ENCODE assay signal across 9 cellular contexts in genomic region chr5:80481019-80481893, GRCh38. TPM values are rescaled to one million over a fixed set of nuclear protein-coding genes. Genes with fewer than 3 reads are reported as not detected.
DNase-seq lines count a peak whose midpoint lies in the region; ATAC-seq and TF ChIP-seq lines count a peak whose summit lies in the region.
"Had no signal": no experiment of that assay in that cellular context is flagged by ENCODE, and none has a peak within 500 bp of the region (broad histone marks: within the 10 kb centered on the region; RNA-seq: fewer than 3 reads in every experiment).

No MANE protein-coding gene starts in this region.

- no peak overlapping the region for H3K4me3 Mint-ChIP-seq in T-helper 17 cell
- H3K4me3 Mint-ChIP-seq: T-helper 1 cell treated with Interleukin-12 subunit alpha and Interleukin-12 subunit beta and Interleukin-4 antibody, amounts not matched to agents 30 μg/mL and 1 μg/mL, for 36 hours had no signal

- peak; percentile 16 for DNase-seq in COLO668 (lab: John Stamatoyannopoulos, UW; ENCODE audit: unreplicated experiment)
- peak; percentile 16 for DNase-seq in GM19238 (ENCODE audit: insufficient read length, low spot score)
- no peak for DNase-seq in T-helper 17 cell
- no peak for DNase-seq in epithelial cell of proximal tubule (ENCODE audit: low read depth)
- DNase-seq in osteoblast (ENCODE audit: insufficient read length, low spot score, missing footprints) = peak; percentile 51
- DNase-seq in stimulated activated naive CD4-positive, alpha-beta T cell treated with Interleukin-2 at 50 U/mL for 16 hours (lab: John Stamatoyannopoulos, UW) = no peak

- H3K27me3 Mint-ChIP-seq in T-helper 17 cell = no peaks in the 10 kb centered on the region

- TF ChIP-seq CTCF in Loucy (conservative IDR thresholded peaks at IDR 0.05; ENCODE audit: low read length) = peak; percentile 92
- TF ChIP-seq CTCF in epithelial cell of proximal tubule (conservative IDR thresholded peaks at IDR 0.05; ENCODE audit: low read depth, low read length) = peak; percentile 96
- TF ChIP-seq CTCF in osteoblast (IDR thresholded peaks at IDR 0.05; ENCODE audit: extremely low read depth, low read depth, low read length) = peak; percentile 95

- no peaks in the 10 kb centered on the region for H3K36me3 Mint-ChIP-seq in T-helper 17 cell (ENCODE audit: low read depth)

- H2AFZ ChIP-seq in Loucy (ENCODE audit: low read length) (no peak overlapping the region), osteoblast (ENCODE audit: low read length) (no peak overlapping the region)

- H3K9me2 ChIP-seq in Loucy (replicated peaks; ENCODE audit: low read depth, low read length) = no peaks in the 10 kb centered on the region

- no peaks in the 10 kb centered on the region for H3K27me3 ChIP-seq in Loucy (ENCODE audit: insufficient read depth, low read length, poor library complexity, severe bottlenecking)
- H3K27me3 ChIP-seq in osteoblast (ENCODE audit: insufficient read depth, low read length) = no peaks in the 10 kb centered on the region

- H3K9me3 ChIP-seq in Loucy (ENCODE audit: insufficient read depth, low read depth, low read length) (no peaks in the 10 kb centered on the region), T-helper 17 cell (ENCODE audit: control insufficient read depth, low read length, poor library complexity, severe bottlenecking) (no peaks in the 10 kb centered on the region), osteoblast (ENCODE audit: low read depth, low read length) (no peaks in the 10 kb centered on the region)

- no peaks in the 10 kb centered on the region for H3K36me3 ChIP-seq in Loucy (ENCODE audit: insufficient read depth, low read length)
- H3K36me3 ChIP-seq in osteoblast (ENCODE audit: insufficient read depth, low read length) = peaks cover 20% of the 10 kb centered on the region

- ATAC-seq in T-helper 17 cell = peak; percentile 73
- no peak for ATAC-seq in activated CD4-positive, CD25-positive, alpha-beta regulatory T cell treated with anti-CD3 and anti-CD28 coated beads, Interleukin-2, amount 50 U/mL, for 24 hours

- H3K4me2 ChIP-seq in Loucy (ENCODE audit: low read depth, low read length, poor library complexity, severe bottlenecking) (no peak overlapping the region), osteoblast (ENCODE audit: insufficient read depth, low read length) (no peak overlapping the region)

- H4K20me1 ChIP-seq in Loucy (ENCODE audit: insufficient read depth, low read length, poor library complexity, severe bottlenecking) (no peaks in the 10 kb centered on the region), osteoblast (ENCODE audit: insufficient read depth, low read length) (no peaks in the 10 kb centered on the region)

- no peak overlapping the region for H3K9ac ChIP-seq in Loucy (ENCODE audit: low read depth, low read length, poor library complexity, severe bottlenecking)

- H3K4me3 ChIP-seq in Loucy (ENCODE audit: low read length, poor library complexity, severe bottlenecking) = no peak overlapping the region
- H3K4me3 ChIP-seq in epithelial cell of proximal tubule (ENCODE audit: low read depth, low read length) = no peak overlapping the region
- H3K4me3 ChIP-seq in osteoblast (ENCODE audit: insufficient read depth, low read length) = no peak overlapping the region

- H3K27ac Mint-ChIP-seq in T-helper 17 cell = no peak overlapping the region
- H3K27ac Mint-ChIP-seq: T-helper 1 cell treated with Interleukin-12 subunit alpha and Interleukin-12 subunit beta and Interleukin-4 antibody, amounts not matched to agents 30 μg/mL and 1 μg/mL, for 36 hours had no signal

- H3F3A ChIP-seq in Loucy (ENCODE audit: low read depth) = no peaks in the 10 kb centered on the region

- no peaks in the 10 kb centered on the region for H3K4me1 ChIP-seq in Loucy (ENCODE audit: insufficient read depth, low read length, poor library complexity, severe bottlenecking)
- no peaks in the 10 kb centered on the region for H3K4me1 ChIP-seq in osteoblast (ENCODE audit: insufficient read depth, low read length)

- H3K27ac ChIP-seq in osteoblast (ENCODE audit: low read depth, low read length) = no peak overlapping the region

- H3K79me2 ChIP-seq in Loucy (ENCODE audit: insufficient read depth, low read length) (no peaks in the 10 kb centered on the region), osteoblast (ENCODE audit: insufficient read depth, low read length) (no peaks in the 10 kb centered on the region)

- peaks cover 2% of the 10 kb centered on the region for H3K4me1 Mint-ChIP-seq in T-helper 17 cell

RNA-seq across cellular contexts. Expression of gene FAM151B, which starts 6.6 kb away (rescaled TPM):
- total RNA-seq in T-helper 17 cell = under 1 TPM in 1 of 2 donors, not detected in 1; 0.32 TPM
- 0.06 and 0.51 TPM in 2 replicates for total RNA-seq in epithelial cell of proximal tubule
- 13.0 and 19.2 TPM in 2 replicates for total RNA-seq in osteoblast

Comparison
In these comparisons a context has a peak if more than half of its experiments do, and no peak if none do; other contexts are left out.
1. DNase-seq: peak in COLO668 (single experiment), GM19238 (single experiment) and osteoblast (single experiment); none in T-helper 17 cell (0 of 3), epithelial cell of proximal tubule (single experiment) and stimulated activated naive CD4-positive, alpha-beta T cell treated with Interleukin-2 at 50 U/mL for 16 hours (single experiment).
2. Peak in every context shown above with its lines, with median percentiles within 50 percentile points of each other: CTCF ChIP-seq.